8 cellular contexts compared by ENCODE assay signal in genomic region chrX:150486011-150486410, GRCh38.
A peak's percentile ranks its signal among the peaks of the same experiment; 100 is the strongest.
DNase-seq lines count a peak whose midpoint lies in the region; ATAC-seq lines count a peak whose summit lies in the region.

No MANE protein-coding gene starts in this region.

- no peak for ATAC-seq in GM19397 (IDR thresholded peaks at IDR 0.05; ENCODE audit: unreplicated experiment)

- no peaks in the 10 kb centered on the region for H3K27me3 ChIP-seq in MG63

- peaks cover 44% of the 10 kb centered on the region for H3K4me1 Mint-ChIP-seq in activated CD4-positive, alpha-beta T cell treated with anti-CD3 and anti-CD28 coated beads, Interleukin-2, amount 10 ng/mL, durations not matched to agents 7 days and 5 days

- no peak overlapping the region for H3K4me3 ChIP-seq in MG63

- no peaks in the 10 kb centered on the region for H3K36me3 ChIP-seq in MG63

- H3K27me3 Mint-ChIP-seq in activated CD4-positive, alpha-beta T cell treated with anti-CD3 and anti-CD28 coated beads, Interleukin-2, amount 10 ng/mL, durations not matched to agents 7 days and 5 days: no peaks in the 10 kb centered on the region

- H3K9me3 ChIP-seq in MG63: no peaks in the 10 kb centered on the region

- CTCF ChIA-PET in activated CD4-positive, alpha-beta T cell treated with anti-CD3 and anti-CD28 coated beads, Interleukin-2, amount 10 ng/mL, durations not matched to agents 7 days and 5 days (lab: Charles Lee): interaction anchor here (0.6 to 2.5 kb wide), 10 partner anchors 9 to 122 kb away, joined by 3 to 10 read pairs (median 3); no protein-coding TSS in a partner anchor

- no peak overlapping the region for H3K27ac Mint-ChIP-seq in activated CD4-positive, alpha-beta T cell treated with anti-CD3 and anti-CD28 coated beads, Interleukin-2, amount 10 ng/mL, durations not matched to agents 7 days and 5 days

- no peak overlapping the region for H3K4me3 Mint-ChIP-seq in activated CD4-positive, alpha-beta T cell treated with anti-CD3 and anti-CD28 coated beads, Interleukin-2, amount 10 ng/mL, durations not matched to agents 7 days and 5 days

- peaks cover 4% of the 10 kb centered on the region for H3K36me3 Mint-ChIP-seq in activated CD4-positive, alpha-beta T cell treated with anti-CD3 and anti-CD28 coated beads, Interleukin-2, amount 10 ng/mL, durations not matched to agents 7 days and 5 days (ENCODE audit: low read depth)

- H3K9me3 Mint-ChIP-seq in activated CD4-positive, alpha-beta T cell treated with anti-CD3 and anti-CD28 coated beads, Interleukin-2, amount 10 ng/mL, durations not matched to agents 7 days and 5 days: no peaks in the 10 kb centered on the region

- DNase-seq in NCI-H748 (lab: John Stamatoyannopoulos, UW; ENCODE audit: unreplicated experiment): peak; percentile 28
- DNase-seq in NCI-H748 treated with DMSO at 0.1 percent for 48 hours (lab: John Stamatoyannopoulos, UW): no peak
- peak; percentile 29 for DNase-seq in MG63
- DNase-seq in activated CD4-positive, alpha-beta T cell treated with anti-CD3 and anti-CD28 coated beads, Interleukin-2, amount 10 ng/mL, durations not matched to agents 7 days and 5 days: peak; percentile 64
- DNase-seq in ecto neural progenitor cell (ENCODE audit: low spot score): peak; percentile 55
- peak; percentile 70 for DNase-seq in midbrain (lab: John Stamatoyannopoulos, UW)
- peak; percentile 75 for DNase-seq in superior temporal gyrus (ENCODE audit: extremely low spot score)

- POLR2A ChIA-PET in activated CD4-positive, alpha-beta T cell treated with anti-CD3 and anti-CD28 coated beads, Interleukin-2, amount 10 ng/mL, durations not matched to agents 7 days and 5 days (lab: Charles Lee): no interaction called here
